ENCODE assay signal across 21 cellular contexts in genomic region chr17:74795327-74796020, GRCh38. TPM values are rescaled to one million over a fixed set of nuclear protein-coding genes. Genes with fewer than 3 reads are reported as not detected.
"Had no signal": no experiment of that assay in that cellular context is flagged by ENCODE, and none has a peak within 500 bp of the region (broad histone marks: within the 10 kb centered on the region; RNA-seq: fewer than 3 reads in every experiment).

No MANE protein-coding gene starts in this region.

- H3K27me3 ChIP-seq: heart left ventricle, neutrophil had no signal

- H3K27ac ChIP-seq: coronary artery, heart left ventricle, neutrophil, skin epidermis, thoracic aorta had no signal

- ATAC-seq: left colon; mucosa of descending colon; naive thymus-derived CD8-positive, alpha-beta T cell; sciatic nerve; stimulated activated naive B cell treated with anti-CD40 and anti-IgM and Interleukin-4, amounts not matched to agents 10 μg/mL and 1 μg/mL and 100 μg/mL, for 72 hours; stimulated activated naive CD8-positive, alpha-beta T cell treated with anti-CD3 and anti-CD28 coated beads, Interleukin-15, amount 100 ng/mL, for 72 hours had no signal

- H3K9me3 ChIP-seq: heart left ventricle, mucosa of descending colon, neutrophil, thoracic aorta had no signal

- DNase-seq: effector CD4-positive, alpha-beta T cell; endodermal cell; foreskin melanocyte; heart left ventricle; hippocampal formation; left colon; mammary epithelial cell; mucosa of descending colon; naive thymus-derived CD8-positive, alpha-beta T cell; stimulated activated CD4-positive, alpha-beta T cell treated with anti-CD3 and anti-CD28 coated beads, Interleukin-2, amount 100 ng/mL, for 24 hours; stimulated activated CD4-positive, alpha-beta T cell treated with anti-CD3 and anti-CD28 coated beads, Interleukin-4, amount 100 ng/mL, for 4 hours; stimulated activated naive B cell treated with anti-CD40 and anti-IgM and Interleukin-4, amounts not matched to agents 10 μg/mL and 1 μg/mL and 100 μg/mL, for 72 hours; stimulated activated naive CD8-positive, alpha-beta T cell treated with anti-CD3 and anti-CD28 coated beads, Interleukin-15, amount 100 ng/mL, for 72 hours; trophoblast cell had no signal

- H3K4me3 ChIP-seq: coronary artery, heart left ventricle, mucosa of descending colon, skin epidermis, thoracic aorta had no signal

RNA-seq across cellular contexts. Expression of gene RAB37, which starts 58.4 kb away (rescaled TPM):
- total RNA-seq: kidney epithelial cell, mammary epithelial cell had no signal
- polyA plus RNA-seq: mammary epithelial cell, neural cell had no signal
